In the genomic region with DNA sequence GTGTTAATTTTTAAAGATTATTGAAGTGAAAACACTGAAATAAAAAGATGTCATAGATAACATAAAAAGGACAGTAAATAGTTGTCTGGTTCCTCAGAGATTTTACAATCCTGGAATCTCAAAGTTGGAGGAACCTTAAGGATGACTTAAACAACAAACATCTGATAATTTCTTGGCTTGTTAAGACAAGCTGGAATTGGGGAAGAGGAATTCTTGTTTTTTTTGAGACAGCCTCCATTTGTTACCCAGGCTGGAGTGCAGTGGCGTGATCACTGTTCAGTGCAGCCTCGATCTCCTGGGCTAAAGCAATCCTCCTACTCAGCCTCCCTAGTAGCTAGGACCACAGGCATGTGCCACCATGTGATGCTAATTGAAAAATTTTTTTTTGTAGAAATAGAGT, we compare ENCODE assay signal across 13 cellular contexts. TPM values are rescaled to one million over a fixed set of nuclear protein-coding genes. Genes with fewer than 3 reads are reported as not detected.
DNase-seq lines count a peak whose midpoint lies in the region; ATAC-seq, FAIRE-seq and TF ChIP-seq lines count a peak whose summit lies in the region.
"Had no signal": no experiment of that assay in that cellular context is flagged by ENCODE, and none has a peak within 500 bp of the region (broad histone marks: within the 10 kb centered on the region; RNA-seq: fewer than 3 reads in every experiment).

No MANE protein-coding gene starts in this region.

- no peak for DNase-seq in A549 (ENCODE audit: low read depth in 1 of 2, low spot score in 1 of 2)
- no peak for DNase-seq in WTC11 (ENCODE audit: low spot score)
- peak; percentile 66 to 85 for DNase-seq in foreskin keratinocyte
- DNase-seq in NCI-H510A treated with DMSO at 0.1 percent for 48 hours (lab: John Stamatoyannopoulos, UW) = no peak
- DNase-seq in mucosa of descending colon = no peak
- DNase-seq in LoVo (ENCODE audit: low spot score) = no peak
- DNase-seq: activated CD4-positive, alpha-beta T cell treated with anti-CD3 and anti-CD28 coated beads, Interleukin-2, amount 50 U/mL, for 1 hour; left cardiac atrium; NCI-H2029 treated with DMSO at 0.1 percent for 48 hours had no signal

- H3F3A ChIP-seq in DOHH2 (ENCODE audit: control insufficient read depth, insufficient read depth) = no peaks in the 10 kb centered on the region

- peak overlapping the region; percentile 47; the same call in 1 of the 2 replicates for H3K27ac Mint-ChIP-seq in WTC11

- H3K9me2 ChIP-seq in DOHH2 (replicated peaks; ENCODE audit: control insufficient read depth, low read length) = no peaks in the 10 kb centered on the region

- CTCF ChIA-PET in A549 (lab: Yijun Ruan, JAX) = interaction anchor here (1.7 kb wide), 1 partner anchor 160 kb away, joined by 4 read pairs; no protein-coding TSS in a partner anchor
- CTCF ChIA-PET in WTC11 (lab: Charles Lee) = interaction anchor here (0.7 to 0.8 kb wide), 2 partner anchors 61 to 175 kb away, joined by 3 read pairs; a partner anchor contains a TSS

- no peaks in the 10 kb centered on the region for H3K27me3 Mint-ChIP-seq in WTC11 (ENCODE audit: low read depth)

- no peak for TF ChIP-seq EP300 in A549 (IDR thresholded peaks at IDR 0.05)

- H3K36me3 Mint-ChIP-seq in WTC11 = peaks cover 9% of the 10 kb centered on the region

- ATAC-seq in A549 (no peak), WTC11 (no peak), foreskin keratinocyte (no peak), mucosa of descending colon (no peak), HG03097 (IDR thresholded peaks at IDR 0.05; ENCODE audit: low FRiP score, unreplicated experiment) (no peak)
- ATAC-seq: left cardiac atrium had no signal

- no peaks in the 10 kb centered on the region for H3K9me3 Mint-ChIP-seq in WTC11

- WGBS in A549 (ENCODE audit: missing lambda C conversion rate) = 98% methylated on average over 2 of the region's 2 CpGs

- no peak overlapping the region for H3K27ac ChIP-seq in A549
- no peak overlapping the region for H3K27ac ChIP-seq in DOHH2 (ENCODE audit: low read depth, low read length)
- H3K27ac ChIP-seq in foreskin keratinocyte = peak overlapping the region; percentile 75
- H3K27ac ChIP-seq: cardiac muscle cell, prostate gland had no signal

- H3K36me3 ChIP-seq in DOHH2 (ENCODE audit: control insufficient read depth, low read length) (peaks cover 28% of the 10 kb centered on the region), mucosa of descending colon (ENCODE audit: low read depth) (no peaks in the 10 kb centered on the region)
- H3K36me3 ChIP-seq: prostate gland had no signal

- TF ChIP-seq RAD21 in A549 (conservative IDR thresholded peaks at IDR 0.05 in 1 of 2, IDR thresholded peaks at IDR 0.05 in 1 of 2) = no peak

- H3K4me2 ChIP-seq in A549 (peak overlapping the region; percentile 80), DOHH2 (ENCODE audit: low read length) (peak overlapping the region; percentile 61)

- no peaks in the 10 kb centered on the region for H3K27me3 ChIP-seq in DOHH2 (ENCODE audit: control insufficient read depth, low read length)
- H3K27me3 ChIP-seq in foreskin keratinocyte = no peaks in the 10 kb centered on the region
- H3K27me3 ChIP-seq: cardiac muscle cell had no signal

- POLR2A ChIA-PET in A549 (lab: Yijun Ruan, JAX) = no interaction called here
- POLR2A ChIA-PET in WTC11 (lab: Charles Lee) = no interaction called here

- TF ChIP-seq POLR2A in A549 (IDR thresholded peaks at IDR 0.05; ENCODE audit: low read length) = no peak

- H4K20me1 ChIP-seq in DOHH2 (ENCODE audit: control insufficient read depth, insufficient read depth, low read depth, low read length) = no peaks in the 10 kb centered on the region

- H3K9me3 ChIP-seq in A549 = no peaks in the 10 kb centered on the region
- no peaks in the 10 kb centered on the region for H3K9me3 ChIP-seq in DOHH2 (ENCODE audit: control insufficient read depth, insufficient read depth, low read length)
- H3K9me3 ChIP-seq in mucosa of descending colon = no peaks in the 10 kb centered on the region
- H3K9me3 ChIP-seq: prostate gland had no signal

- H3K4me3 Mint-ChIP-seq in WTC11 = no peak overlapping the region

- peaks cover 20% of the 10 kb centered on the region for H3K4me1 Mint-ChIP-seq in WTC11

- no peak for TF ChIP-seq CTCF in A549 (IDR thresholded peaks at IDR 0.05)
- TF ChIP-seq CTCF in DOHH2 (IDR thresholded peaks at IDR 0.05; ENCODE audit: low read depth, low read length, poor library complexity, severe bottlenecking) = no peak
- TF ChIP-seq CTCF in WTC11 (IDR thresholded peaks at IDR 0.05) = no peak
- no peak for TF ChIP-seq CTCF in foreskin keratinocyte (conservative IDR thresholded peaks at IDR 0.05)
- no peak for TF ChIP-seq CTCF in mucosa of descending colon (IDR thresholded peaks at IDR 0.05)

- H3K79me2 ChIP-seq in DOHH2 (ENCODE audit: control insufficient read depth, low read length) = peaks cover 87% of the 10 kb centered on the region

- intact Hi-C loops in mucosa of descending colon (cut with DNase I, micrococcal nuclease) = no loop called here

- no peak for FAIRE-seq in A549 (lab: Jason Lieb, UNC)

- no peak overlapping the region for H3K4me3 ChIP-seq in A549
- H3K4me3 ChIP-seq in DOHH2 (ENCODE audit: low read length) = peak overlapping the region; percentile 88
- H3K4me3 ChIP-seq in mucosa of descending colon = no peak overlapping the region
- H3K4me3 ChIP-seq: prostate gland had no signal

- H3K4me1 ChIP-seq in A549 = peaks cover 20% of the 10 kb centered on the region
- H3K4me1 ChIP-seq in DOHH2 (ENCODE audit: control insufficient read depth, low read length) = peaks cover 32% of the 10 kb centered on the region
- H3K4me1 ChIP-seq in foreskin keratinocyte = peaks cover 4% of the 10 kb centered on the region
- H3K4me1 ChIP-seq in mucosa of descending colon (ENCODE audit: low read depth) = peaks cover 10% of the 10 kb centered on the region

TF ChIP-seq in A549, 52 proteins besides CTCF, POLR2A, EP300 and RAD21:
- TF ChIP-seq, protein P1, sequence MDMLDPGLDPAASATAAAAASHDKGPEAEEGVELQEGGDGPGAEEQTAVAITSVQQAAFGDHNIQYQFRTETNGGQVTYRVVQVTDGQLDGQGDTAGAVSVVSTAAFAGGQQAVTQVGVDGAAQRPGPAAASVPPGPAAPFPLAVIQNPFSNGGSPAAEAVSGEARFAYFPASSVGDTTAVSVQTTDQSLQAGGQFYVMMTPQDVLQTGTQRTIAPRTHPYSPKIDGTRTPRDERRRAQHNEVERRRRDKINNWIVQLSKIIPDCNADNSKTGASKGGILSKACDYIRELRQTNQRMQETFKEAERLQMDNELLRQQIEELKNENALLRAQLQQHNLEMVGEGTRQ (IDR thresholded peaks at IDR 0.05) = no peak
- TF ChIP-seq, protein P2, sequence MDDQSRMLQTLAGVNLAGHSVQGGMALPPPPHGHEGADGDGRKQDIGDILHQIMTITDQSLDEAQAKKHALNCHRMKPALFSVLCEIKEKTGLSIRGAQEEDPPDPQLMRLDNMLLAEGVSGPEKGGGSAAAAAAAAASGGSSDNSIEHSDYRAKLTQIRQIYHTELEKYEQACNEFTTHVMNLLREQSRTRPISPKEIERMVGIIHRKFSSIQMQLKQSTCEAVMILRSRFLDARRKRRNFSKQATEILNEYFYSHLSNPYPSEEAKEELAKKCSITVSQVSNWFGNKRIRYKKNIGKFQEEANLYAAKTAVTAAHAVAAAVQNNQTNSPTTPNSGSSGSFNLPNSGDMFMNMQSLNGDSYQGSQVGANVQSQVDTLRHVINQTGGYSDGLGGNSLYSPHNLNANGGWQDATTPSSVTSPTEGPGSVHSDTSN (IDR thresholded peaks at IDR 0.05) = no peak
- no peak for TF ChIP-seq SMC3 (IDR thresholded peaks at IDR 0.05)
TF ChIP-seq in A549: peak in this region for 0.

TF ChIP-seq in WTC11, 78 proteins besides CTCF, POLR2A, EP300 and RAD21 (continues in another document):
- TF ChIP-seq SOX15 (CRISPR knock-in tag; IDR thresholded peaks at IDR 0.05) = no peak
- no peak for TF ChIP-seq CBFB (CRISPR knock-in tag; IDR thresholded peaks at IDR 0.05; ENCODE audit: low read depth)
- TF ChIP-seq, protein P3, sequence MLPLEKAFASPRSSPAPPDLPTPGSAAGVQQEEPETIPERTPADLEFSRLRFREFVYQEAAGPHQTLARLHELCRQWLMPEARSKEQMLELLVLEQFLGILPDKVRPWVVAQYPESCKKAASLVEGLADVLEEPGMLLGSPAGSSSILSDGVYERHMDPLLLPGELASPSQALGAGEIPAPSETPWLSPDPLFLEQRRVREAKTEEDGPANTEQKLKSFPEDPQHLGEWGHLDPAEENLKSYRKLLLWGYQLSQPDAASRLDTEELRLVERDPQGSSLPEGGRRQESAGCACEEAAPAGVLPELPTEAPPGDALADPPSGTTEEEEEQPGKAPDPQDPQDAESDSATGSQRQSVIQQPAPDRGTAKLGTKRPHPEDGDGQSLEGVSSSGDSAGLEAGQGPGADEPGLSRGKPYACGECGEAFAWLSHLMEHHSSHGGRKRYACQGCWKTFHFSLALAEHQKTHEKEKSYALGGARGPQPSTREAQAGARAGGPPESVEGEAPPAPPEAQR (CRISPR knock-in tag; IDR thresholded peaks at IDR 0.05) = no peak
- no peak for TF ChIP-seq GTF2I (CRISPR knock-in tag; conservative IDR thresholded peaks at IDR 0.05)

RNA-seq across cellular contexts. Expression of a gene that starts 2.3 kb away (rescaled TPM):
- polyA plus RNA-seq in A549 (2011; rRNA removed) = 70.8 and 87.7 TPM in 2 replicates
- polyA plus RNA-seq in A549 (2012; cell fraction: cytosol; rRNA removed) = 17.0 and 20.1 TPM in 2 replicates
- polyA plus RNA-seq in A549 (2012; cell fraction: nucleus; rRNA removed) = 10.9 and 16.6 TPM in 2 replicates
- 33.2 to 35.8 TPM (median 35.3 TPM) in 3 replicates for polyA plus RNA-seq in A549 (2017; fragmentation: RNase III; extraction: RNeasy Plus Mini Kit Qiagen cat#74134 plus additional on column Dnase treatment)
- polyA minus RNA-seq in A549 (2011; rRNA and poly(A)+ RNA removed) = 54.1 and 54.7 TPM in 2 replicates
- 19.3 to 21.0 TPM (median 20.5 TPM) in 3 replicates for total RNA-seq in WTC11 (2021)
- 57.9 and 68.5 TPM in 2 replicates for total RNA-seq in foreskin keratinocyte
- polyA plus RNA-seq in foreskin keratinocyte = 42.6 and 43.7 TPM in 2 replicates
- 10 to 100 TPM; 38.3 to 47.2 (median 45.1) TPM for total RNA-seq in mucosa of descending colon

RNA-seq across cellular contexts. Expression of a gene that starts 37.3 kb away (rescaled TPM):
- polyA plus RNA-seq in A549 (2011; rRNA removed) = 17.7 and 30.5 TPM in 2 replicates
- polyA plus RNA-seq in A549 (2012; cell fraction: cytosol; rRNA removed) = 3.0 and 3.1 TPM in 2 replicates
- 1.5 and 3.2 TPM in 2 replicates for polyA plus RNA-seq in A549 (2012; cell fraction: nucleus; rRNA removed)
- polyA plus RNA-seq in A549 (2017; fragmentation: RNase III; extraction: RNeasy Plus Mini Kit Qiagen cat#74134 plus additional on column Dnase treatment) = 11.3 to 14.0 TPM (median 13.5 TPM) in 3 replicates
- 4.0 and 5.2 TPM in 2 replicates for polyA minus RNA-seq in A549 (2011; rRNA and poly(A)+ RNA removed)
- total RNA-seq in WTC11 (2021) = 20.7 to 23.6 TPM (median 22.1 TPM) in 3 replicates
- 8.1 and 8.3 TPM in 2 replicates for total RNA-seq in foreskin keratinocyte
- polyA plus RNA-seq in foreskin keratinocyte = 4.6 and 5.5 TPM in 2 replicates
- 10 to 100 TPM; 11.4 to 23.2 (median 17.2) TPM for total RNA-seq in mucosa of descending colon

Comparison
In these comparisons a context has a peak if more than half of its experiments do, and no peak if none do; other contexts are left out.
1. DNase-seq: peak in foreskin keratinocyte (2 of 2); none in A549 (0 of 2), WTC11 (single experiment), NCI-H510A treated with DMSO at 0.1 percent for 48 hours (single experiment), mucosa of descending colon (0 of 3) and LoVo (single experiment).